8 cellular contexts compared by ENCODE assay signal in the genomic region with DNA sequence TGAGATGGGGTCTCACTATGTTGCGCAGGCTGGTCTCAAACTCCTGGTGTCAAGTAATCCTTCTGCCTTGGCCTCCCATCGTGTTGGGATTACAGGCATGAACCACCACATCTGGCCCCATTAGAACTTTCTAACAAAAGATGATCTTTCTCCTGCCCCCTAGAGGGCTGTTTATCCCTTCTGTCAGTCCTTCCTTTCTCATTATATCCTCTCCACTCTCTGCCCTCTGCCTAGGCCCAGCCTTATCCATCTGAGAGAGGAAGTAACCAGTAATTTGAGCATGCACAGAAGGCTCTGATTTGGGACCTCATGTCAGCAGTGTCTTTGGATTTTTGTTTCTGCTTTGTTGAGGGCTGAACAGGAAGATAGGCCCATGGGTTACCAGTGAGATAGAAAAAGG. TPM values are rescaled to one million over a fixed set of nuclear protein-coding genes. Genes with fewer than 3 reads are reported as not detected.
DNase-seq lines count a peak whose midpoint lies in the region; ATAC-seq and TF ChIP-seq lines count a peak whose summit lies in the region.

No MANE protein-coding gene starts in this region.

- no peaks in the 10 kb centered on the region for H3K36me3 ChIP-seq in mesendoderm (ENCODE audit: control insufficient read depth, insufficient read depth, low read length)

- no peak overlapping the region for H3K27ac Mint-ChIP-seq in WTC11

- peak; percentile 80 for ATAC-seq in WTC11

- whole genome bisulfite sequencing in mesendoderm (ENCODE audit: extremely low coverage, insufficient coverage, low lambda C conversion rate): no CpG with 5 or more reads among the region's 2 CpGs

- H3K9ac ChIP-seq in mesendoderm (ENCODE audit: low read length): no peak overlapping the region

- H3K4me3 Mint-ChIP-seq in WTC11: no peak overlapping the region

- peak; percentile 15 for DNase-seq in Daoy (ENCODE audit: low read depth)
- DNase-seq in WTC11 (ENCODE audit: low spot score): no peak
- DNase-seq in mesendoderm: peak; percentile 68
- DNase-seq in NCI-H2081 treated with DMSO at 0.1 percent for 48 hours (lab: John Stamatoyannopoulos, UW): no peak
- DNase-seq in inferior parietal cortex (ENCODE audit: extremely low spot score): no peak
- DNase-seq in cerebellar nuclear complex (lab: John Stamatoyannopoulos, UW): no peak
- DNase-seq in RWPE1 (ENCODE audit: low spot score): no peak

- H2BK120ac ChIP-seq in mesendoderm (ENCODE audit: low read depth, low read length): no peak overlapping the region

- H3K23ac ChIP-seq in mesendoderm (ENCODE audit: low read length): no peak overlapping the region

- peaks cover 13% of the 10 kb centered on the region for H3K36me3 Mint-ChIP-seq in WTC11

- H2AK5ac ChIP-seq in mesendoderm (ENCODE audit: low read length): no peak overlapping the region

- H4K8ac ChIP-seq in mesendoderm (ENCODE audit: low read depth, low read length): no peak overlapping the region

- H3K27ac ChIP-seq in mesendoderm (ENCODE audit: low read depth, low read length): no peak overlapping the region
- H3K27ac ChIP-seq in RWPE1: no peak overlapping the region

- H3K4ac ChIP-seq in mesendoderm (ENCODE audit: low read depth, low read length): no peak overlapping the region

- no peak overlapping the region for H2BK5ac ChIP-seq in mesendoderm (ENCODE audit: low read length)

- H3K4me2 ChIP-seq in mesendoderm (ENCODE audit: low read length): no peak overlapping the region

- no peak overlapping the region for H2BK15ac ChIP-seq in mesendoderm (replicated peaks; ENCODE audit: low read depth)

- H3K27me3 ChIP-seq in mesendoderm (ENCODE audit: insufficient read depth, low read length, poor library complexity): no peaks in the 10 kb centered on the region

- peaks cover 10% of the 10 kb centered on the region for H3K9me3 Mint-ChIP-seq in WTC11

- CTCF ChIA-PET in WTC11 (lab: Charles Lee): interaction anchor here (1.0 kb wide), 1 partner anchor 40 kb away, joined by 3 read pairs; no protein-coding TSS in a partner anchor
- CTCF ChIA-PET in RWPE1 (lab: Yijun Ruan, JAX): no interaction called here

- POLR2A ChIA-PET in WTC11 (lab: Charles Lee): no interaction called here
- POLR2A ChIA-PET in RWPE1 (lab: Yijun Ruan, JAX; ENCODE audit: low non-redundant PET): no interaction called here

- H3K4me3 ChIP-seq in mesendoderm (ENCODE audit: low read length): no peak overlapping the region

- H3K18ac ChIP-seq in mesendoderm (ENCODE audit: low read length): no peak overlapping the region

- H3K4me1 ChIP-seq in mesendoderm (ENCODE audit: control insufficient read depth, low read depth, low read length): no peaks in the 10 kb centered on the region

- H4K5ac ChIP-seq in mesendoderm (ENCODE audit: low read length): no peak overlapping the region

- no peaks in the 10 kb centered on the region for H3K79me1 ChIP-seq in mesendoderm (ENCODE audit: low read length)

- H3K56ac ChIP-seq in mesendoderm (ENCODE audit: low read length): no peak overlapping the region

- peaks cover 28% of the 10 kb centered on the region for H3K27me3 Mint-ChIP-seq in WTC11 (ENCODE audit: low read depth)

- peaks cover under 1% of the 10 kb centered on the region for H3K79me2 ChIP-seq in mesendoderm (ENCODE audit: control insufficient read depth, insufficient read depth, low read length)

- H3K4me1 Mint-ChIP-seq in WTC11: peaks cover under 1% of the 10 kb centered on the region

- TF ChIP-seq CTCF in LNCAP (IDR thresholded peaks at IDR 0.05) (0 out of 2 replicates have a peak, but pooled peaks have one; percentile 24), WTC11 (IDR thresholded peaks at IDR 0.05) (no peak), RWPE1 (conservative IDR thresholded peaks at IDR 0.05; ENCODE audit: low read depth) (no peak)

TF ChIP-seq in WTC11, 78 proteins besides CTCF, POLR2A, EP300 and RAD21:
- TF ChIP-seq, protein P1, sequence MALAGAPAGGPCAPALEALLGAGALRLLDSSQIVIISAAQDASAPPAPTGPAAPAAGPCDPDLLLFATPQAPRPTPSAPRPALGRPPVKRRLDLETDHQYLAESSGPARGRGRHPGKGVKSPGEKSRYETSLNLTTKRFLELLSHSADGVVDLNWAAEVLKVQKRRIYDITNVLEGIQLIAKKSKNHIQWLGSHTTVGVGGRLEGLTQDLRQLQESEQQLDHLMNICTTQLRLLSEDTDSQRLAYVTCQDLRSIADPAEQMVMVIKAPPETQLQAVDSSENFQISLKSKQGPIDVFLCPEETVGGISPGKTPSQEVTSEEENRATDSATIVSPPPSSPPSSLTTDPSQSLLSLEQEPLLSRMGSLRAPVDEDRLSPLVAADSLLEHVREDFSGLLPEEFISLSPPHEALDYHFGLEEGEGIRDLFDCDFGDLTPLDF (CRISPR knock-in tag; IDR thresholded peaks at IDR 0.05): no peak
- TF ChIP-seq PRRX2 (CRISPR knock-in tag; IDR thresholded peaks at IDR 0.05): no peak
- TF ChIP-seq, protein P2, sequence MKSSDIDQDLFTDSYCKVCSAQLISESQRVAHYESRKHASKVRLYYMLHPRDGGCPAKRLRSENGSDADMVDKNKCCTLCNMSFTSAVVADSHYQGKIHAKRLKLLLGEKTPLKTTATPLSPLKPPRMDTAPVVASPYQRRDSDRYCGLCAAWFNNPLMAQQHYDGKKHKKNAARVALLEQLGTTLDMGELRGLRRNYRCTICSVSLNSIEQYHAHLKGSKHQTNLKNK (CRISPR knock-in tag; IDR thresholded peaks at IDR 0.05): no peak
- TF ChIP-seq, protein P3, sequence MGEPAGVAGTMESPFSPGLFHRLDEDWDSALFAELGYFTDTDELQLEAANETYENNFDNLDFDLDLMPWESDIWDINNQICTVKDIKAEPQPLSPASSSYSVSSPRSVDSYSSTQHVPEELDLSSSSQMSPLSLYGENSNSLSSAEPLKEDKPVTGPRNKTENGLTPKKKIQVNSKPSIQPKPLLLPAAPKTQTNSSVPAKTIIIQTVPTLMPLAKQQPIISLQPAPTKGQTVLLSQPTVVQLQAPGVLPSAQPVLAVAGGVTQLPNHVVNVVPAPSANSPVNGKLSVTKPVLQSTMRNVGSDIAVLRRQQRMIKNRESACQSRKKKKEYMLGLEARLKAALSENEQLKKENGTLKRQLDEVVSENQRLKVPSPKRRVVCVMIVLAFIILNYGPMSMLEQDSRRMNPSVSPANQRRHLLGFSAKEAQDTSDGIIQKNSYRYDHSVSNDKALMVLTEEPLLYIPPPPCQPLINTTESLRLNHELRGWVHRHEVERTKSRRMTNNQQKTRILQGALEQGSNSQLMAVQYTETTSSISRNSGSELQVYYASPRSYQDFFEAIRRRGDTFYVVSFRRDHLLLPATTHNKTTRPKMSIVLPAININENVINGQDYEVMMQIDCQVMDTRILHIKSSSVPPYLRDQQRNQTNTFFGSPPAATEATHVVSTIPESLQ (CRISPR knock-in tag; IDR thresholded peaks at IDR 0.05): no peak
- TF ChIP-seq, protein P4, sequence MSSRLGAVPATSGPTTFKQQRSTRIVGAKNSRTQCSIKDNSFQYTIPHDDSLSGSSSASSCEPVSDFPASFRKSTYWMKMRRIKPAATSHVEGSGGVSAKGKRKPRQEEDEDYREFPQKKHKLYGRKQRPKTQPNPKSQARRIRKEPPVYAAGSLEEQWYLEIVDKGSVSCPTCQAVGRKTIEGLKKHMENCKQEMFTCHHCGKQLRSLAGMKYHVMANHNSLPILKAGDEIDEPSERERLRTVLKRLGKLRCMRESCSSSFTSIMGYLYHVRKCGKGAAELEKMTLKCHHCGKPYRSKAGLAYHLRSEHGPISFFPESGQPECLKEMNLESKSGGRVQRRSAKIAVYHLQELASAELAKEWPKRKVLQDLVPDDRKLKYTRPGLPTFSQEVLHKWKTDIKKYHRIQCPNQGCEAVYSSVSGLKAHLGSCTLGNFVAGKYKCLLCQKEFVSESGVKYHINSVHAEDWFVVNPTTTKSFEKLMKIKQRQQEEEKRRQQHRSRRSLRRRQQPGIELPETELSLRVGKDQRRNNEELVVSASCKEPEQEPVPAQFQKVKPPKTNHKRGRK (CRISPR knock-in tag; IDR thresholded peaks at IDR 0.05; ENCODE audit: borderline replicate concordance): no peak
- TF ChIP-seq, protein P5, sequence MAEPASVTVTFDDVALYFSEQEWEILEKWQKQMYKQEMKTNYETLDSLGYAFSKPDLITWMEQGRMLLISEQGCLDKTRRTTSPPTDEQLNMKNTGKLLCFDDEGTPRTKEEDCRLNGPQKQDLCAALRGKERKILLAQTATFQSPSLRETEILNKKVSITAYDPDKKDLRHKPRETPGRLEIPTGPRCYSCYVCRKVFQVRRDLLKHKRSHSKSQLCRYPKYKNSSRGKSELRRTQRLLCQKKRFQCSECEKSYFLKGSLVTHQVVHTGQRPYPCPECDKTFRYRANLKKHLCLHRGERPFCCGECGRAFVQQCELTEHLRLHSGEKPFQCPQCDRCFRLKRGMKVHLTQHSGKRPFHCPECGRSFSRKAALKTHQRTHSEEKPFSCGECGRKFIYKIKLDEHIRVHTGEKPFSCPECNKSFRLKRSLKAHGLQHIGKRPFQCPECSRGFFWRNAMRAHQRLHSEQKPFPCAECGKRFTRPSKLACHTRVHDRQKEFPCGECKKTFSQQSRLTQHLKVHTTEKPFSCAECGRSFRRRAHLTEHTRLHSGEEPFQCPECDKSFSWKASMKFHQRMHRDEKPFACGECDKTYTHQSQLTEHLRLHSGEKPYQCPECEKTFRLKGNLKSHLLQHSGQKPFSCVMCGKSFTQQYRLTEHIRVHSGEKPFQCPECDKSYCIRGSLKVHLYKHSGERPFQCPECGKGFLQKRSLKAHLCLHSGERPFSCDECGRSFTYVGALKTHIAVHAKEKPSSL (CRISPR knock-in tag; conservative IDR thresholded peaks at IDR 0.05): no peak

RNA-seq across cellular contexts. Expression of a gene that starts 4.4 kb away (rescaled TPM):
- total RNA-seq in Daoy (2014; rRNA removed; shearing (Covaris generic)): 22.6 and 29.2 TPM in 2 replicates
- total RNA-seq in WTC11 (2021): 26.9 to 29.6 TPM (median 28.8 TPM) in 3 replicates
- polyA plus RNA-seq in mesendoderm (2013, experiment 1 of 2): 13.2 TPM
- polyA plus RNA-seq in mesendoderm (2013, experiment 2 of 2): 13.1 TPM

RNA-seq across cellular contexts. Expression of a gene that starts 58.7 kb away (rescaled TPM):
- total RNA-seq in Daoy (2014; rRNA removed; shearing (Covaris generic)): 226 and 228 TPM in 2 replicates
- total RNA-seq in WTC11 (2021): 238 to 283 TPM (median 240 TPM) in 3 replicates
- 163 TPM for polyA plus RNA-seq in mesendoderm (2013, experiment 1 of 2)
- polyA plus RNA-seq in mesendoderm (2013, experiment 2 of 2): 158 TPM

Comparison
In these comparisons a context has a peak if more than half of its experiments do, and no peak if none do; other contexts are left out.
1. DNase-seq: peak in Daoy (single experiment) and mesendoderm (single experiment); none in WTC11 (single experiment), NCI-H2081 treated with DMSO at 0.1 percent for 48 hours (single experiment), inferior parietal cortex (single experiment), cerebellar nuclear complex (0 of 2) and RWPE1 (single experiment).